In genomic region chr10:97086530-97086929, GRCh38 we compare ENCODE assay signal across 21 cellular contexts.
A peak's percentile ranks its signal among the peaks of the same experiment; 100 is the strongest.
DNase-seq lines count a peak whose midpoint lies in the region; ATAC-seq and TF ChIP-seq lines count a peak whose summit lies in the region.
"Had no signal": no experiment of that assay in that cellular context is flagged by ENCODE, and none has a peak within 500 bp of the region (broad histone marks: within the 10 kb centered on the region; RNA-seq: fewer than 3 reads in every experiment).

No MANE protein-coding gene starts in this region.

- CTCF ChIA-PET in HEK293 (lab: Yijun Ruan, JAX): interaction anchor here (0.7 to 1.2 kb wide), 2 partner anchors 14 to 650 kb away, joined by 3 to 5 read pairs; no protein-coding TSS in a partner anchor

- H3K36me3 ChIP-seq in HEK293 (ENCODE audit: control insufficient read depth in 2 of 2, insufficient read depth in 1 of 2, low read length in 2 of 2): no peaks in the 10 kb centered on the region
- H3K36me3 ChIP-seq in neural cell (ENCODE audit: insufficient read depth, low read length): no peaks in the 10 kb centered on the region
- H3K36me3 ChIP-seq: BE2C, BLaER1 had no signal

- no peaks in the 10 kb centered on the region for H3F3A ChIP-seq in neural cell (ENCODE audit: insufficient read depth, low read length, poor library complexity, severe bottlenecking)

- peak; percentile 91 for DNase-seq in NCI-H146 (lab: John Stamatoyannopoulos, UW)
- DNase-seq in NCI-H69 (lab: John Stamatoyannopoulos, UW): peak; percentile 34
- DNase-seq in NCI-H345 (lab: John Stamatoyannopoulos, UW): no peak
- DNase-seq in KG1 (lab: John Stamatoyannopoulos, UW): no peak
- DNase-seq: 8988T; ACHN; BE2C; C1 segment of cervical spinal cord; CD4-positive, alpha-beta memory T cell; CD4-positive, CD25-positive, alpha-beta regulatory T cell; CD8-positive, alpha-beta memory T cell; COR-L47; DMS 273 treated with DMSO at 0.1 percent for 48 hours; DMS153; DMS53; DMS79 treated with DMSO at 0.1 percent for 48 hours; GF-D8 had no signal

- POLR2A ChIA-PET in HEK293 (lab: Yijun Ruan, JAX): no interaction called here

- H3K27ac ChIP-seq in HEK293 (ENCODE audit: extremely low read depth, low read depth, low read length) (no peak overlapping the region), neural cell (ENCODE audit: low read length) (no peak overlapping the region)
- H3K27ac ChIP-seq: BLaER1 had no signal

- H3K4me1 ChIP-seq in HEK293 (ENCODE audit: control insufficient read depth, insufficient read depth, low read length): no peaks in the 10 kb centered on the region
- H3K4me1 ChIP-seq: BE2C, BLaER1 had no signal

- no peak for TF ChIP-seq EP300 in neural cell (conservative IDR thresholded peaks at IDR 0.05; ENCODE audit: poor library complexity, severe bottlenecking)

- no peak for TF ChIP-seq CTCF in HEK293 (tag by site-specific recombination; IDR thresholded peaks at IDR 0.05)
- TF ChIP-seq CTCF in neural cell (IDR thresholded peaks at IDR 0.05; ENCODE audit: poor library complexity, severe bottlenecking): no peak

- H3K4me2 ChIP-seq in neural cell (ENCODE audit: low read length): no peak overlapping the region
- H3K4me2 ChIP-seq: BLaER1 had no signal

- no peak overlapping the region for H2AFZ ChIP-seq in neural cell (ENCODE audit: low read depth, low read length)

- no peak overlapping the region for H3K9ac ChIP-seq in neural cell (ENCODE audit: low read length)
- H3K9ac ChIP-seq: BLaER1 had no signal

- no peak overlapping the region for H3K4me3 ChIP-seq in HEK293 (ENCODE audit: low read depth, low read length)
- no peak overlapping the region for H3K4me3 ChIP-seq in neural cell (ENCODE audit: low read length)
- H3K4me3 ChIP-seq: BLaER1 had no signal

- no peak for TF ChIP-seq RAD21 in neural cell (conservative IDR thresholded peaks at IDR 0.05)

- H3K9me2 ChIP-seq in neural cell (ENCODE audit: insufficient read depth, low read length): no peaks in the 10 kb centered on the region

- peaks cover 64% of the 10 kb centered on the region for H3K27me3 ChIP-seq in neural cell (ENCODE audit: insufficient read depth, low read depth, low read length)
- H3K27me3 ChIP-seq: BE2C, BLaER1 had no signal

- ATAC-seq in GM18907 (IDR thresholded peaks at IDR 0.05; ENCODE audit: unreplicated experiment): no peak

- H3K9me3 ChIP-seq in HEK293 (ENCODE audit: control insufficient read depth, insufficient read depth, low read depth, low read length): no peaks in the 10 kb centered on the region
- no peaks in the 10 kb centered on the region for H3K9me3 ChIP-seq in neural cell (ENCODE audit: low read length)
- H3K9me3 ChIP-seq: BE2C, BLaER1 had no signal

- no peaks in the 10 kb centered on the region for H4K20me1 ChIP-seq in neural cell (ENCODE audit: insufficient read depth)

- H3K79me2 ChIP-seq in neural cell (replicated peaks; ENCODE audit: insufficient read depth, low read length): no peaks in the 10 kb centered on the region

TF ChIP-seq in HEK293, 187 proteins besides CTCF, POLR2A, EP300 and RAD21 (continues in another document):
- TF ChIP-seq ZNF626 (tag by site-specific recombination; IDR thresholded peaks at IDR 0.05) (no peak), ZBTB49 (tag by site-specific recombination; IDR thresholded peaks at IDR 0.05; ENCODE audit: low read depth) (no peak), SCRT2 (tag by site-specific recombination; IDR thresholded peaks at IDR 0.05) (peak; percentile 61)

TF ChIP-seq in neural cell, 6 proteins besides CTCF, POLR2A, EP300 and RAD21:
- TF ChIP-seq POLR2AphosphoS5 (IDR thresholded peaks at IDR 0.05) (no peak), REST (IDR thresholded peaks at IDR 0.05; ENCODE audit: borderline replicate concordance) (peak; percentile 23), MXI1 (conservative IDR thresholded peaks at IDR 0.05; ENCODE audit: poor library complexity, severe bottlenecking) (no peak)
TF ChIP-seq in neural cell: peak in this region for 1.

Comparison
In these comparisons a context has a peak if more than half of its experiments do, and no peak if none do; other contexts are left out.
1. DNase-seq: peak in NCI-H146 (single experiment) and NCI-H69 (single experiment); none in NCI-H345 (single experiment) and KG1 (single experiment).